In genomic region chr15:70892002-70892911, GRCh38 we compare ENCODE assay signal across 8 cellular contexts. TPM values are rescaled to one million over a fixed set of nuclear protein-coding genes. Genes with fewer than 3 reads are reported as not detected.
DNase-seq lines count a peak whose midpoint lies in the region; ATAC-seq lines count a peak whose summit lies in the region.

LRRC49 (plus strand) TSS chr15:70892826; CDS start chr15:70892895, 69 bp downstream.
THAP10 (minus strand) TSS chr15:70892433; CDS start chr15:70892272, 161 bp downstream.

- peaks cover 22% of the 10 kb centered on the region for H3K27me3 ChIP-seq in CD4-positive, CD25-positive, alpha-beta regulatory T cell (ENCODE audit: control insufficient read depth, insufficient read depth, low read length)
- no peaks in the 10 kb centered on the region for H3K27me3 ChIP-seq in muscle layer of colon (ENCODE audit: control insufficient read depth in 1 of 2, insufficient read depth in 2 of 2, low read length in 2 of 2)

- no peak for ATAC-seq in CD4-positive, CD25-positive, alpha-beta regulatory T cell (ENCODE audit: low read depth in 2 of 2)
- peak; percentile 79 for ATAC-seq in GM19372 (IDR thresholded peaks at IDR 0.05; ENCODE audit: low read depth, unreplicated experiment)
- ATAC-seq in HG03442 (IDR thresholded peaks at IDR 0.05; ENCODE audit: unreplicated experiment), result peak; percentile 83

- H3K27ac Mint-ChIP-seq in CD4-positive, CD25-positive, alpha-beta regulatory T cell, result peak within 1 kb of the TSS in 2 of 3 donors; percentile 38 to 60

- peaks cover 64% of the 10 kb centered on the region for H3K27me3 Mint-ChIP-seq in CD4-positive, CD25-positive, alpha-beta regulatory T cell

- H3K9ac ChIP-seq in muscle layer of colon (ENCODE audit: low read length), result peak within 1 kb of the TSS; percentile 58

- no peaks in the 10 kb centered on the region for H3K36me3 ChIP-seq in CD4-positive, CD25-positive, alpha-beta regulatory T cell (ENCODE audit: control insufficient read depth, insufficient read depth, low read length)
- H3K36me3 ChIP-seq in muscle layer of colon (ENCODE audit: insufficient read depth, low read length), result peaks cover 5% of the 10 kb centered on the region

- DNase-seq in CD4-positive, CD25-positive, alpha-beta regulatory T cell, result peak; percentile 0 to 52 (median 10)
- DNase-seq in NCI-H526 (lab: John Stamatoyannopoulos, UW) (peak; percentile 97 to 98), fibroblast of peridontal ligament (ENCODE audit: extremely low read depth) (peak; percentile 97), stromal cell of bone marrow (ENCODE audit: low read depth) (peak; percentile 97)
- DNase-seq in activated T-cell treated with anti-CD3 and anti-CD28 coated beads, Interleukin-2, amount 50 U/mL, for 48 hours, result peak; percentile 62 to 71

- peaks cover 13% of the 10 kb centered on the region for H3K4me1 ChIP-seq in CD4-positive, CD25-positive, alpha-beta regulatory T cell (ENCODE audit: control insufficient read depth, insufficient read depth, low read length, poor library complexity, severe bottlenecking)
- H3K4me1 ChIP-seq in muscle layer of colon (ENCODE audit: insufficient read depth, low read length), result peaks cover 17% of the 10 kb centered on the region

- peak within 1 kb of the TSS; percentile 65 for H3K4me3 ChIP-seq in CD4-positive, CD25-positive, alpha-beta regulatory T cell (ENCODE audit: low read depth, low read length)
- peak within 1 kb of the TSS; percentile 62 to 96 for H3K4me3 ChIP-seq in muscle layer of colon (ENCODE audit: low read depth in 1 of 2, low read length in 2 of 2)

- no peaks in the 10 kb centered on the region for H3K9me3 ChIP-seq in CD4-positive, CD25-positive, alpha-beta regulatory T cell (ENCODE audit: control insufficient read depth in 2 of 2, low read length in 2 of 2)
- no peaks in the 10 kb centered on the region for H3K9me3 ChIP-seq in muscle layer of colon (ENCODE audit: low read length)

- peaks cover 0 to 7% (median 0%) of the 10 kb centered on the region in 7 donors for H3K9me3 Mint-ChIP-seq in CD4-positive, CD25-positive, alpha-beta regulatory T cell

- H3K4me1 Mint-ChIP-seq in CD4-positive, CD25-positive, alpha-beta regulatory T cell, result peaks cover 0 to 14% (median 9%) of the 10 kb centered on the region in 4 donors

- peak within 1 kb of the TSS; percentile 52 to 79 (median 77) for H3K4me3 Mint-ChIP-seq in CD4-positive, CD25-positive, alpha-beta regulatory T cell

- H3K36me3 Mint-ChIP-seq in CD4-positive, CD25-positive, alpha-beta regulatory T cell, result no peaks in the 10 kb centered on the region

- no peak within 1 kb of the TSS for H3K27ac ChIP-seq in CD4-positive, CD25-positive, alpha-beta regulatory T cell (ENCODE audit: insufficient read depth, low read length, poor library complexity, severe bottlenecking)
- H3K27ac ChIP-seq in muscle layer of colon (ENCODE audit: low read depth, low read length), result peak within 1 kb of the TSS; percentile 62

RNA-seq across cellular contexts. Expression of gene LRRC49, which starts in this region (rescaled TPM):
- total RNA-seq in CD4-positive, CD25-positive, alpha-beta regulatory T cell, result not detected
- under 1 TPM in 1 of 4 donors, not detected in 3; 0.34 TPM for polyA plus RNA-seq in CD4-positive, CD25-positive, alpha-beta regulatory T cell

RNA-seq across cellular contexts. Expression of gene THAP10, which starts in this region (rescaled TPM):
- total RNA-seq in CD4-positive, CD25-positive, alpha-beta regulatory T cell, result not detected
- not detected for polyA plus RNA-seq in CD4-positive, CD25-positive, alpha-beta regulatory T cell

Comparison
In these comparisons a context has a peak if more than half of its experiments do, and no peak if none do; other contexts are left out.
1. Peak in DNase-seq and H3K4me3 ChIP-seq in CD4-positive, CD25-positive, alpha-beta regulatory T cell; RNA of the genes that start here not detected or under 1 TPM.
2. ATAC-seq: peak in GM19372 (single experiment) and HG03442 (single experiment); none in CD4-positive, CD25-positive, alpha-beta regulatory T cell (0 of 2).
3. DNase-seq: peak in every context shown above with its lines; median percentile 98 in NCI-H526; 97 in fibroblast of peridontal ligament; 97 in stromal cell of bone marrow; 66 in activated T-cell treated with anti-CD3 and anti-CD28 coated beads, Interleukin-2, amount 50 U/mL, for 48 hours; 10 in CD4-positive, CD25-positive, alpha-beta regulatory T cell.